ENCODE assay signal across 11 cellular contexts in the genomic region with DNA sequence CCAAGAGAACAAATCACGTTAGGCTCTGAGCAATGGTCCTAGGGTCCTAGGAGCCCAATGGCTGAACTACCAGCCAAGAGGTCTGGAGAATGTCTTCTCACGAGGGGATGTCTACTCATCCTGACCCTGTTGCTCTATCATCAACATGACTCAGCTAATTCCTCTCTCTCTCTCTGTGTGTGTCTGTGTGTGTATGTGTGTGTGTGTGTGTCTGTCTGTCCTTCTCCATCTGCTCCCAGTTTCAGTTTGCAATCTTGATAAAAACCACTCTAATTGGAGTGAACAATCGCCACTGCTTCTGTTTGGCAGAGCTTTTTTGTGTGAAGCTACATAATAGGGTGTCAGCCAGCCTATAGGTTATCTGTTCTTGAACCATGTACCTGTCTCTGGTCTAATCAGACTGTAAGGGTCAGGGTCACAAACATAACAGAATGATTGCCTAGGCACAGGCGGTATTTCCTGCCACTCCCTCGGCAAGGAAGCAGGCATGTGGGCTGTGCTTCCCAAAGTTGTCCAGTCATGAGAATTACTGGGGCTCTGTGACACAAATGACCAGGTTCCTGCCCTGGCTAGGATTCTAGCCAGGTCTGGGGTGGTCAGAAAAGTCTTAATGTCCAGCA.
DNase-seq lines count a peak whose midpoint lies in the region; ATAC-seq, FAIRE-seq and TF ChIP-seq lines count a peak whose summit lies in the region.
"Had no signal": no experiment of that assay in that cellular context is flagged by ENCODE, and none has a peak within 500 bp of the region (broad histone marks: within the 10 kb centered on the region; RNA-seq: fewer than 3 reads in every experiment).

No MANE protein-coding gene starts in this region.

- H3K27ac Mint-ChIP-seq in astrocyte (ENCODE audit: unreplicated experiment): peak overlapping the region; percentile 97
- H3K27ac Mint-ChIP-seq: activated CD4-positive, alpha-beta memory T cell treated with anti-CD3 and anti-CD28 coated beads, Interleukin-2, amount 10 ng/mL, durations not matched to agents 7 days and 5 days had no signal

- H3K9me3 ChIP-seq in astrocyte (ENCODE audit: insufficient read depth, low read depth, low read length): peaks cover 2% of the 10 kb centered on the region
- H3K9me3 ChIP-seq: thyroid gland had no signal

- peak; percentile 41 for FAIRE-seq in astrocyte (lab: Jason Lieb, UNC)

- H3K36me3 Mint-ChIP-seq in astrocyte (ENCODE audit: low read depth, unreplicated experiment): no peaks in the 10 kb centered on the region

- peaks cover 27% of the 10 kb centered on the region for H3K4me1 Mint-ChIP-seq in astrocyte (ENCODE audit: low read depth, unreplicated experiment)
- H3K4me1 Mint-ChIP-seq: activated CD4-positive, alpha-beta memory T cell treated with anti-CD3 and anti-CD28 coated beads, Interleukin-2, amount 10 ng/mL, durations not matched to agents 7 days and 5 days had no signal

- H3K4me2 ChIP-seq in astrocyte (ENCODE audit: low read length): peak overlapping the region; percentile 49

- no peak overlapping the region for H3K9ac ChIP-seq in astrocyte (ENCODE audit: low read length)

- DNase-seq in AG08396 (ENCODE audit: low spot score) (peak; percentile 38), HK-2 (ENCODE audit: unreplicated experiment) (peak; percentile 14), astrocyte (ENCODE audit: low read depth) (peak; percentile 72), kidney tubule cell (ENCODE audit: low spot score) (peak; percentile 77), medulla oblongata (ENCODE audit: extremely low spot score) (no peak), T-helper 1 cell (no peak), sciatic nerve (ENCODE audit: low spot score) (no peak)
- DNase-seq: activated CD4-positive, alpha-beta memory T cell treated with anti-CD3 and anti-CD28 coated beads, Interleukin-2, amount 10 ng/mL, durations not matched to agents 7 days and 5 days; heart right ventricle had no signal

- peak overlapping the region; percentile 22 for H3K27ac ChIP-seq in astrocyte (ENCODE audit: low read depth, low read length)
- H3K27ac ChIP-seq: thyroid gland had no signal

- ATAC-seq in sciatic nerve: no peak
- ATAC-seq in GM21619 (IDR thresholded peaks at IDR 0.05; ENCODE audit: unreplicated experiment): no peak

- TF ChIP-seq CTCF in astrocyte (IDR thresholded peaks at IDR 0.05; ENCODE audit: insufficient read depth, low read depth, low read length): no peak

- no peaks in the 10 kb centered on the region for H4K20me1 ChIP-seq in astrocyte (ENCODE audit: insufficient read depth, low read length)

- no peak overlapping the region for H2AFZ ChIP-seq in astrocyte (ENCODE audit: low read depth, low read length)

- H3K27me3 Mint-ChIP-seq in astrocyte (ENCODE audit: low read depth, unreplicated experiment): peaks cover 2% of the 10 kb centered on the region
- H3K27me3 Mint-ChIP-seq: activated CD4-positive, alpha-beta memory T cell treated with anti-CD3 and anti-CD28 coated beads, Interleukin-2, amount 10 ng/mL, durations not matched to agents 7 days and 5 days had no signal

- intact Hi-C loops in sciatic nerve (cut with DNase I): no loop called here

- H3K4me3 ChIP-seq in astrocyte (ENCODE audit: insufficient read depth, low read depth, low read length): no peak overlapping the region
- H3K4me3 ChIP-seq: heart right ventricle, thyroid gland had no signal

- H3K79me2 ChIP-seq in astrocyte (ENCODE audit: insufficient read depth, low read length): no peaks in the 10 kb centered on the region

- H3K9me3 Mint-ChIP-seq in astrocyte (ENCODE audit: unreplicated experiment): peaks cover 4% of the 10 kb centered on the region

- no peaks in the 10 kb centered on the region for H3K36me3 ChIP-seq in astrocyte (ENCODE audit: insufficient read depth, low read length)
- H3K36me3 ChIP-seq: heart right ventricle, thyroid gland had no signal

- peaks cover 4% of the 10 kb centered on the region for H3K27me3 ChIP-seq in astrocyte (ENCODE audit: insufficient read depth, low read length)
- H3K27me3 ChIP-seq: thyroid gland had no signal

- H3K4me3 Mint-ChIP-seq in astrocyte (ENCODE audit: unreplicated experiment): no peak overlapping the region
- H3K4me3 Mint-ChIP-seq: activated CD4-positive, alpha-beta memory T cell treated with anti-CD3 and anti-CD28 coated beads, Interleukin-2, amount 10 ng/mL, durations not matched to agents 7 days and 5 days had no signal

- peaks cover 19% of the 10 kb centered on the region for H3K4me1 ChIP-seq in astrocyte (ENCODE audit: insufficient read depth, low read length)
- H3K4me1 ChIP-seq: thyroid gland had no signal

Comparison
In these comparisons a context has a peak if more than half of its experiments do, and no peak if none do; other contexts are left out.
1. DNase-seq: peak in AG08396 (single experiment), HK-2 (single experiment), astrocyte (single experiment) and kidney tubule cell (single experiment); none in medulla oblongata (single experiment), T-helper 1 cell (0 of 5) and sciatic nerve (single experiment).